Comparison of ENCODE assay signal across 14 cellular contexts in the genomic region with DNA sequence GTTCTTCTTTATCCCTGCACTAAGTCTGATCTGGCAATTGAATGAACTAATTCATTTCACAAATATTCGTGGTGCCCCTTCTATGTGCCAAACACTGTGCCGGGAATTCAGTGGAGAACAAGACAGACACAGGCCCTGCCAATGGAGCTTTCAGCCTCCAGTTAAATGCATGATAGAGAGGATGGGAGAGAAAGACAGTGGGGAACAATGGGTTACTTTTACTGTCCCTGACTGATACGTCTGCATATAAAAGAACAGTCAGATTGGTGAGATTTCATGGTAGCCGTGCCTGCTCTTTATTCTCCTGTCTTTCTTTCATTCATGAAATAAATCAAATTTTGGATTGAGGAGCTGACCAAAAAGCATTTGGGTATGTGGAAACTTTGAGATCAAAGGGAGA.
DNase-seq lines count a peak whose midpoint lies in the region; ATAC-seq and TF ChIP-seq lines count a peak whose summit lies in the region.
"Had no signal": no experiment of that assay in that cellular context is flagged by ENCODE, and none has a peak within 500 bp of the region (broad histone marks: within the 10 kb centered on the region; RNA-seq: fewer than 3 reads in every experiment).

No MANE protein-coding gene starts in this region.

- TF ChIP-seq CTCF in WTC11 (IDR thresholded peaks at IDR 0.05): no peak
- no peak for TF ChIP-seq CTCF in thyroid gland (IDR thresholded peaks at IDR 0.05)

- POLR2A ChIA-PET in WTC11 (lab: Charles Lee): no interaction called here

- peaks cover 8% of the 10 kb centered on the region for H3K4me1 Mint-ChIP-seq in WTC11

- H3K36me3 ChIP-seq in H7 (replicated peaks; ENCODE audit: control insufficient read depth, insufficient read depth, low read length) (no peaks in the 10 kb centered on the region), thyroid gland (no peaks in the 10 kb centered on the region), mesendoderm (ENCODE audit: control insufficient read depth, insufficient read depth, low read length) (no peaks in the 10 kb centered on the region)

- H4K5ac ChIP-seq in mesendoderm (ENCODE audit: low read length): no peak overlapping the region

- H3K23ac ChIP-seq in mesendoderm (ENCODE audit: low read length): no peak overlapping the region

- TF ChIP-seq POLR2A in thyroid gland (IDR thresholded peaks at IDR 0.05): no peak

- no peak overlapping the region for H3K27ac Mint-ChIP-seq in WTC11
- H3K27ac Mint-ChIP-seq: CD8-positive, alpha-beta T cell had no signal

- no peak overlapping the region for H3K4me3 Mint-ChIP-seq in WTC11
- H3K4me3 Mint-ChIP-seq: CD8-positive, alpha-beta T cell had no signal

- H3K4me2 ChIP-seq in mesendoderm (ENCODE audit: low read length): no peak overlapping the region

- no peaks in the 10 kb centered on the region for H3K79me2 ChIP-seq in mesendoderm (ENCODE audit: control insufficient read depth, insufficient read depth, low read length)

- H3K27ac ChIP-seq in thyroid gland (peak overlapping the region; percentile 6 to 85 (median 58)), mesendoderm (ENCODE audit: low read depth, low read length) (no peak overlapping the region)
- H3K27ac ChIP-seq: GM23248 had no signal

- H2BK15ac ChIP-seq in mesendoderm (replicated peaks; ENCODE audit: low read depth): no peak overlapping the region

- H2BK120ac ChIP-seq in mesendoderm (ENCODE audit: low read depth, low read length): no peak overlapping the region

- H3K27me3 Mint-ChIP-seq in WTC11 (ENCODE audit: low read depth): no peaks in the 10 kb centered on the region

- no peaks in the 10 kb centered on the region for H3K79me1 ChIP-seq in mesendoderm (ENCODE audit: low read length)

- no peaks in the 10 kb centered on the region for H3K36me3 Mint-ChIP-seq in WTC11
- H3K36me3 Mint-ChIP-seq: CD8-positive, alpha-beta T cell had no signal

- CTCF ChIA-PET in WTC11 (lab: Charles Lee): interaction anchor here (0.6 to 1.5 kb wide), 5 partner anchors 11 to 1034 kb away, joined by 3 to 4 read pairs (median 3); a partner anchor contains a TSS

- H4K8ac ChIP-seq in mesendoderm (ENCODE audit: low read depth, low read length): no peak overlapping the region

- H2BK5ac ChIP-seq in mesendoderm (ENCODE audit: low read length): no peak overlapping the region

- H3K27me3 ChIP-seq in H7 (ENCODE audit: control insufficient read depth, insufficient read depth, low read length): no peaks in the 10 kb centered on the region
- H3K27me3 ChIP-seq in thyroid gland: no peaks in the 10 kb centered on the region
- H3K27me3 ChIP-seq in mesendoderm (ENCODE audit: insufficient read depth, low read length, poor library complexity): no peaks in the 10 kb centered on the region

- no peak overlapping the region for H3K18ac ChIP-seq in mesendoderm (ENCODE audit: low read length)

- ATAC-seq in WTC11: peak; percentile 80
- ATAC-seq: CD8-positive, alpha-beta T cell had no signal

- H3K9me3 ChIP-seq in thyroid gland: no peaks in the 10 kb centered on the region
- H3K9me3 ChIP-seq: Caco-2 had no signal

- H3K4ac ChIP-seq in mesendoderm (ENCODE audit: low read depth, low read length): no peak overlapping the region

- WGBS in thyroid gland, 2 donors: 82% methylated on average over 4 of the region's 4 CpGs
- WGBS in mesendoderm (ENCODE audit: extremely low coverage, insufficient coverage, low lambda C conversion rate): no CpG with 5 or more reads among the region's 4 CpGs

- no peak overlapping the region for H3K9ac ChIP-seq in mesendoderm (ENCODE audit: low read length)
- H3K9ac ChIP-seq: GM23248 had no signal

- no peak overlapping the region for H2AK5ac ChIP-seq in mesendoderm (ENCODE audit: low read length)

- no peak overlapping the region for H3K56ac ChIP-seq in mesendoderm (ENCODE audit: low read length)

- H3K4me3 ChIP-seq in H7 (ENCODE audit: insufficient read depth, low read depth, low read length) (no peak overlapping the region), thyroid gland (replicated peaks in 1 of 3) (no peak overlapping the region), mesendoderm (ENCODE audit: low read length) (no peak overlapping the region)
- H3K4me3 ChIP-seq: GM12878, GM23248 had no signal

- intact Hi-C loops in thyroid gland (cut with DNase I): no loop called here

- H3K9me3 Mint-ChIP-seq in WTC11: no peaks in the 10 kb centered on the region
- H3K9me3 Mint-ChIP-seq: CD8-positive, alpha-beta T cell had no signal

- H3K4me1 ChIP-seq in thyroid gland: peaks cover 14 to 28% of the 10 kb centered on the region in 2 donors
- no peaks in the 10 kb centered on the region for H3K4me1 ChIP-seq in mesendoderm (ENCODE audit: control insufficient read depth, low read depth, low read length)
- H3K4me1 ChIP-seq: Caco-2 had no signal

- peak; percentile 11 for DNase-seq in H7
- no peak for DNase-seq in WTC11 (ENCODE audit: low spot score)
- DNase-seq in thyroid gland: no peak
- no peak for DNase-seq in mesendoderm
- no peak for DNase-seq in DMS79 (lab: John Stamatoyannopoulos, UW)
- no peak for DNase-seq in cerebellar cortex (ENCODE audit: low spot score)
- DNase-seq: C1 segment of cervical spinal cord; CD8-positive, alpha-beta T cell; DMS153; EL; GDM1 had no signal

TF ChIP-seq in WTC11, 78 proteins besides CTCF, POLR2A, EP300 and RAD21:
- TF ChIP-seq, protein P1, sequence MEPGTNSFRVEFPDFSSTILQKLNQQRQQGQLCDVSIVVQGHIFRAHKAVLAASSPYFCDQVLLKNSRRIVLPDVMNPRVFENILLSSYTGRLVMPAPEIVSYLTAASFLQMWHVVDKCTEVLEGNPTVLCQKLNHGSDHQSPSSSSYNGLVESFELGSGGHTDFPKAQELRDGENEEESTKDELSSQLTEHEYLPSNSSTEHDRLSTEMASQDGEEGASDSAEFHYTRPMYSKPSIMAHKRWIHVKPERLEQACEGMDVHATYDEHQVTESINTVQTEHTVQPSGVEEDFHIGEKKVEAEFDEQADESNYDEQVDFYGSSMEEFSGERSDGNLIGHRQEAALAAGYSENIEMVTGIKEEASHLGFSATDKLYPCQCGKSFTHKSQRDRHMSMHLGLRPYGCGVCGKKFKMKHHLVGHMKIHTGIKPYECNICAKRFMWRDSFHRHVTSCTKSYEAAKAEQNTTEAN (CRISPR knock-in tag; IDR thresholded peaks at IDR 0.05): no peak
- TF ChIP-seq KAT7 (CRISPR knock-in tag; IDR thresholded peaks at IDR 0.05; ENCODE audit: borderline replicate concordance) (no peak), ETV6 (CRISPR knock-in tag; IDR thresholded peaks at IDR 0.05) (no peak)
- TF ChIP-seq, protein P2, sequence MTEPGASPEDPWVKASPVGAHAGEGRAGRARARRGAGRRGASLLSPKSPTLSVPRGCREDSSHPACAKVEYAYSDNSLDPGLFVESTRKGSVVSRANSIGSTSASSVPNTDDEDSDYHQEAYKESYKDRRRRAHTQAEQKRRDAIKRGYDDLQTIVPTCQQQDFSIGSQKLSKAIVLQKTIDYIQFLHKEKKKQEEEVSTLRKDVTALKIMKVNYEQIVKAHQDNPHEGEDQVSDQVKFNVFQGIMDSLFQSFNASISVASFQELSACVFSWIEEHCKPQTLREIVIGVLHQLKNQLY (CRISPR knock-in tag; IDR thresholded peaks at IDR 0.05): no peak
